In genomic region chr19:3265432-3265831, GRCh38 we compare ENCODE assay signal across 7 cellular contexts. TPM values are rescaled to one million over a fixed set of nuclear protein-coding genes. Genes with fewer than 3 reads are reported as not detected.
"Had no signal": no experiment of that assay in that cellular context is flagged by ENCODE, and none has a peak within 500 bp of the region (broad histone marks: within the 10 kb centered on the region; RNA-seq: fewer than 3 reads in every experiment).

No MANE protein-coding gene starts in this region.

- H3K27ac Mint-ChIP-seq: GM23338, H9, IgD-negative memory B cell had no signal

- H3K4me3 ChIP-seq: GM23338 had no signal

- DNase-seq: H9, HCEC 1CT had no signal

- H3K4me3 Mint-ChIP-seq: GM23338, H9, IgD-negative memory B cell had no signal

- H3K4me1 Mint-ChIP-seq: GM23338 had no signal

- H3K27ac ChIP-seq: HL-60 had no signal

- H3K36me3 Mint-ChIP-seq: IgD-negative memory B cell had no signal

- ATAC-seq: GM23338, HepG2 had no signal

RNA-seq across cellular contexts. Expression of gene CELF5, which starts 41.0 kb away (rescaled TPM):
- total RNA-seq: HT1080 had no signal
- polyA plus RNA-seq: IgD-negative memory B cell had no signal
